Comparison of ENCODE assay signal across 9 cellular contexts in genomic region chr15:52804526-52805081, GRCh38. TPM values are rescaled to one million over a fixed set of nuclear protein-coding genes. Genes with fewer than 3 reads are reported as not detected.
DNase-seq lines count a peak whose midpoint lies in the region; ATAC-seq and TF ChIP-seq lines count a peak whose summit lies in the region.
"Had no signal": no experiment of that assay in that cellular context is flagged by ENCODE, and none has a peak within 500 bp of the region (broad histone marks: within the 10 kb centered on the region; RNA-seq: fewer than 3 reads in every experiment).

No MANE protein-coding gene starts in this region.

- ATAC-seq in left lobe of liver (peak; percentile 17), HG02884 (IDR thresholded peaks at IDR 0.05; ENCODE audit: unreplicated experiment) (no peak), GM21423 (IDR thresholded peaks at IDR 0.05; ENCODE audit: unreplicated experiment) (no peak)

- intact Hi-C loops in ascending aorta (cut with DNase I), result no loop called here

- no peaks in the 10 kb centered on the region for H3K9me3 Mint-ChIP-seq in T-helper 1 cell treated with Interleukin-12 subunit alpha and Interleukin-12 subunit beta and Interleukin-4 antibody, amounts not matched to agents 30 μg/mL and 1 μg/mL, for 36 hours

- peak overlapping the region; percentile 42 for H3K4me3 Mint-ChIP-seq in T-helper 1 cell treated with Interleukin-12 subunit alpha and Interleukin-12 subunit beta and Interleukin-4 antibody, amounts not matched to agents 30 μg/mL and 1 μg/mL, for 36 hours

- peaks cover 8% of the 10 kb centered on the region for H3K4me1 Mint-ChIP-seq in T-helper 1 cell treated with Interleukin-12 subunit alpha and Interleukin-12 subunit beta and Interleukin-4 antibody, amounts not matched to agents 30 μg/mL and 1 μg/mL, for 36 hours (ENCODE audit: low read depth)

- no peaks in the 10 kb centered on the region for H3K36me3 Mint-ChIP-seq in T-helper 1 cell treated with Interleukin-12 subunit alpha and Interleukin-12 subunit beta and Interleukin-4 antibody, amounts not matched to agents 30 μg/mL and 1 μg/mL, for 36 hours (ENCODE audit: low read depth)

- H3K4me1 ChIP-seq in ascending aorta (peaks cover 4 to 22% of the 10 kb centered on the region in 2 donors), stomach smooth muscle (ENCODE audit: control insufficient read depth, insufficient read depth, low read length) (peaks cover 24% of the 10 kb centered on the region)

- H3K27ac ChIP-seq in ascending aorta, result no peak overlapping the region
- no peak overlapping the region for H3K27ac ChIP-seq in stomach smooth muscle (ENCODE audit: low read length)

- H3K27me3 ChIP-seq in ascending aorta (peaks cover 11% of the 10 kb centered on the region), stomach smooth muscle (ENCODE audit: control insufficient read depth in 1 of 2, insufficient read depth in 2 of 2, low read length in 2 of 2) (peaks cover 75 to 89% of the 10 kb centered on the region in 2 donors)

- H3K9me3 ChIP-seq in ascending aorta, result no peaks in the 10 kb centered on the region
- no peaks in the 10 kb centered on the region for H3K9me3 ChIP-seq in stomach smooth muscle (ENCODE audit: control insufficient read depth in 2 of 2, low read length in 2 of 2)

- no peak overlapping the region for H3K9ac ChIP-seq in stomach smooth muscle (ENCODE audit: low read length in 2 of 2)

- H3K27ac Mint-ChIP-seq in T-helper 1 cell treated with Interleukin-12 subunit alpha and Interleukin-12 subunit beta and Interleukin-4 antibody, amounts not matched to agents 30 μg/mL and 1 μg/mL, for 36 hours, result peak overlapping the region; percentile 49

- TF ChIP-seq CTCF in ascending aorta (IDR thresholded peaks at IDR 0.05), result no peak

- H3K4me3 ChIP-seq in ascending aorta, result peak overlapping the region; percentile 41 to 55
- peak overlapping the region; percentile 49 to 66 for H3K4me3 ChIP-seq in stomach smooth muscle (ENCODE audit: low read length in 2 of 2)

- H3K36me3 ChIP-seq in ascending aorta, result no peaks in the 10 kb centered on the region
- no peaks in the 10 kb centered on the region for H3K36me3 ChIP-seq in stomach smooth muscle (ENCODE audit: control insufficient read depth in 2 of 2, insufficient read depth in 2 of 2, low read length in 2 of 2)

- peaks cover 91% of the 10 kb centered on the region for H3K27me3 Mint-ChIP-seq in T-helper 1 cell treated with Interleukin-12 subunit alpha and Interleukin-12 subunit beta and Interleukin-4 antibody, amounts not matched to agents 30 μg/mL and 1 μg/mL, for 36 hours (ENCODE audit: low read depth)

- DNase-seq in T-helper 1 cell (no peak), ascending aorta (ENCODE audit: low spot score in 2 of 2) (no peak), left lobe of liver (ENCODE audit: low spot score) (no peak), SKM-1 treated with dmso at 0.1 percent for 144 hours (lab: John Stamatoyannopoulos, UW; ENCODE audit: unreplicated experiment) (no peak)
- DNase-seq: NCI-H2081 treated with DMSO at 0.1 percent for 48 hours had no signal

RNA-seq across cellular contexts. Expression of gene ONECUT1, which starts 14.5 kb away (rescaled TPM):
- total RNA-seq in ascending aorta (1.5 TPM), left lobe of liver (63.0 TPM)

Comparison
In these comparisons a context has a peak if more than half of its experiments do, and no peak if none do; other contexts are left out.
1. RNA of gene ONECUT1, which starts 14.5 kb away (total RNA-seq): 63.0 TPM in left lobe of liver (single experiment); 1.5 TPM in ascending aorta (single experiment); every median in the first group is over 10 times any median in the second.